8 cellular contexts compared by ENCODE assay signal in the genomic region with DNA sequence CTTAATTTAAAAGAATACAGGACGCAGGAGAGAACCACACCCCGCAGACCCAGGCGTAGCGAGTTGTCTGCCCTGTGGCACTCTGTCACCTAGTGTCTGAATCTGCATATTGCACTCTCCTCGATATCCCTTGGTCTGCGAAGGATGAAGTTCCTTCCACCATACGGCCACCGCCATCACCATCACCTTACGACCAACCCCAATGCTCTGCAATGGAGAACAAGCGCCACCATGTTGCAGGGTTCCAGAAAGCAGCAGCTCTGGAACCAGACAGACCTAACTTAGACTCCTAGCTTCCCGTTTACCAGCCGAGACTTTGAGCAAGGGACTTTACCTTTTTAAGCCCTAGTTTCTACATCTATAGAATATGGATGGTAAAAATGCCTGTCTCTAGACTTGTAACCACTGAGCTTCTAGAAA.
DNase-seq lines count a peak whose midpoint lies in the region; ATAC-seq and TF ChIP-seq lines count a peak whose summit lies in the region.

No MANE protein-coding gene starts in this region.

- H4K20me1 ChIP-seq in neural cell (ENCODE audit: insufficient read depth), result no peaks in the 10 kb centered on the region

- no peaks in the 10 kb centered on the region for H3F3A ChIP-seq in neural cell (ENCODE audit: insufficient read depth, low read length, poor library complexity, severe bottlenecking)

- H3K27ac ChIP-seq in neural cell (ENCODE audit: low read length), result no peak overlapping the region

- no peak overlapping the region for H3K4me3 ChIP-seq in neural cell (ENCODE audit: low read length)

- no peak overlapping the region for H2AFZ ChIP-seq in neural cell (ENCODE audit: low read depth, low read length)

- no peaks in the 10 kb centered on the region for H3K79me2 ChIP-seq in neural cell (replicated peaks; ENCODE audit: insufficient read depth, low read length)

- no peaks in the 10 kb centered on the region for H3K9me3 ChIP-seq in neural cell (ENCODE audit: low read length)

- peak; percentile 32 for TF ChIP-seq RAD21 in neural cell (conservative IDR thresholded peaks at IDR 0.05)

- H3K36me3 ChIP-seq in neural cell (ENCODE audit: insufficient read depth, low read length), result no peaks in the 10 kb centered on the region

- DNase-seq in activated T-cell treated with anti-CD3 and anti-CD28 coated beads for 24 hours (ENCODE audit: low read depth) (peak; percentile 4), activated T-cell treated with anti-CD3 and anti-CD28 coated beads for 4 hours (no peak), NCI-H2171 treated with DMSO at 0.1 percent for 48 hours (lab: John Stamatoyannopoulos, UW) (peak; percentile 86), fibroblast of peridontal ligament (ENCODE audit: extremely low read depth) (peak; percentile 91), NCI-H1105 treated with DMSO at 0.1 percent for 48 hours (lab: John Stamatoyannopoulos, UW) (no peak)
- peak; percentile 3 to 9 for DNase-seq in activated CD4-positive, alpha-beta T cell treated with anti-CD3 and anti-CD28 coated beads for 4 hours

- peak; percentile 66 for ATAC-seq in HG02678 (IDR thresholded peaks at IDR 0.05; ENCODE audit: unreplicated experiment)

- H3K4me2 ChIP-seq in neural cell (ENCODE audit: low read length), result no peak overlapping the region

- no peak overlapping the region for H3K9ac ChIP-seq in neural cell (ENCODE audit: low read length)

- no peaks in the 10 kb centered on the region for H3K27me3 ChIP-seq in neural cell (ENCODE audit: insufficient read depth, low read depth, low read length)

- TF ChIP-seq CTCF in neural cell (IDR thresholded peaks at IDR 0.05; ENCODE audit: poor library complexity, severe bottlenecking), result peak; percentile 36

- TF ChIP-seq EP300 in neural cell (conservative IDR thresholded peaks at IDR 0.05; ENCODE audit: poor library complexity, severe bottlenecking), result no peak

- no peaks in the 10 kb centered on the region for H3K9me2 ChIP-seq in neural cell (ENCODE audit: insufficient read depth, low read length)

TF ChIP-seq in neural cell, 6 proteins besides CTCF, POLR2A, EP300 and RAD21:
- TF ChIP-seq, protein P1, sequence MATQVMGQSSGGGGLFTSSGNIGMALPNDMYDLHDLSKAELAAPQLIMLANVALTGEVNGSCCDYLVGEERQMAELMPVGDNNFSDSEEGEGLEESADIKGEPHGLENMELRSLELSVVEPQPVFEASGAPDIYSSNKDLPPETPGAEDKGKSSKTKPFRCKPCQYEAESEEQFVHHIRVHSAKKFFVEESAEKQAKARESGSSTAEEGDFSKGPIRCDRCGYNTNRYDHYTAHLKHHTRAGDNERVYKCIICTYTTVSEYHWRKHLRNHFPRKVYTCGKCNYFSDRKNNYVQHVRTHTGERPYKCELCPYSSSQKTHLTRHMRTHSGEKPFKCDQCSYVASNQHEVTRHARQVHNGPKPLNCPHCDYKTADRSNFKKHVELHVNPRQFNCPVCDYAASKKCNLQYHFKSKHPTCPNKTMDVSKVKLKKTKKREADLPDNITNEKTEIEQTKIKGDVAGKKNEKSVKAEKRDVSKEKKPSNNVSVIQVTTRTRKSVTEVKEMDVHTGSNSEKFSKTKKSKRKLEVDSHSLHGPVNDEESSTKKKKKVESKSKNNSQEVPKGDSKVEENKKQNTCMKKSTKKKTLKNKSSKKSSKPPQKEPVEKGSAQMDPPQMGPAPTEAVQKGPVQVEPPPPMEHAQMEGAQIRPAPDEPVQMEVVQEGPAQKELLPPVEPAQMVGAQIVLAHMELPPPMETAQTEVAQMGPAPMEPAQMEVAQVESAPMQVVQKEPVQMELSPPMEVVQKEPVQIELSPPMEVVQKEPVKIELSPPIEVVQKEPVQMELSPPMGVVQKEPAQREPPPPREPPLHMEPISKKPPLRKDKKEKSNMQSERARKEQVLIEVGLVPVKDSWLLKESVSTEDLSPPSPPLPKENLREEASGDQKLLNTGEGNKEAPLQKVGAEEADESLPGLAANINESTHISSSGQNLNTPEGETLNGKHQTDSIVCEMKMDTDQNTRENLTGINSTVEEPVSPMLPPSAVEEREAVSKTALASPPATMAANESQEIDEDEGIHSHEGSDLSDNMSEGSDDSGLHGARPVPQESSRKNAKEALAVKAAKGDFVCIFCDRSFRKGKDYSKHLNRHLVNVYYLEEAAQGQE (IDR thresholded peaks at IDR 0.05; ENCODE audit: borderline replicate concordance), result no peak
- peak; percentile 16 for TF ChIP-seq SMC3 (conservative IDR thresholded peaks at IDR 0.05; ENCODE audit: poor library complexity)

Comparison
In these comparisons a context has a peak if more than half of its experiments do, and no peak if none do; other contexts are left out.
1. DNase-seq: peak in activated T-cell treated with anti-CD3 and anti-CD28 coated beads for 24 hours (single experiment), NCI-H2171 treated with DMSO at 0.1 percent for 48 hours (single experiment), activated CD4-positive, alpha-beta T cell treated with anti-CD3 and anti-CD28 coated beads for 4 hours (2 of 2) and fibroblast of peridontal ligament (single experiment); none in activated T-cell treated with anti-CD3 and anti-CD28 coated beads for 4 hours (single experiment) and NCI-H1105 treated with DMSO at 0.1 percent for 48 hours (single experiment).